In the genomic region with DNA sequence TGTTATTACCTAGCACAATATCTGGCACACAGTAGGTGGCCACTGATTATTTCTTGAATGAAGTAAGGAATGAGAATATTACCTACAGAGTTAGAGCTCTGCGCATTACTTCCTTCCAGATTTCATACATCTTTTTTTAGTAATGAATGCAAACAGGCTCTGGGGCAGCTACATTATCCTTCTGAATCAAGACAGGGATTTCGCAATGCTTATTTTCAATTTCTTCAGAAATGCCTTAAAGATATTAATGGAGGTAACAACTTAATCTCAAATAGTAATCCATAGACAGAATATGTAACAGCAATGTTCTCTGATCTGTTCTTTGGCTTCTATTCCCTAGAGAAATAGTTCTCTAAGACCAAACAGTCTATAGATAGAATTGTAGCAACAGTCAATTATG, we compare ENCODE assay signal across 23 cellular contexts. TPM values are rescaled to one million over a fixed set of nuclear protein-coding genes. Genes with fewer than 3 reads are reported as not detected.
"Had no signal": no experiment of that assay in that cellular context is flagged by ENCODE, and none has a peak within 500 bp of the region (broad histone marks: within the 10 kb centered on the region; RNA-seq: fewer than 3 reads in every experiment).

No MANE protein-coding gene starts in this region.

- H3K27me3 ChIP-seq: SJSA1 had no signal

- DNase-seq: Kasumi-1, KG1, NCI-H1092, NCI-H1105 treated with DMSO at 0.1 percent for 48 hours, NCI-H1417 treated with DMSO at 0.1 percent for 48 hours, NCI-H146, NCI-H187, NCI-H2029, NCI-H2081 treated with DMSO at 0.1 percent for 48 hours, NCI-H2171, NCI-H226, NCI-H446, NCI-H510A, NCI-H524 treated with DMSO at 0.1 percent for 48 hours, NCI-H69, NCI-H774, Right ventricle myocardium superior, RPMI8226, SIG-M5 had no signal

- H3K4me3 ChIP-seq: SJSA1, SK-N-MC had no signal

- FAIRE-seq: RCC 7860 had no signal

- H3K9me3 ChIP-seq: SJSA1 had no signal

- H3K27ac ChIP-seq: SJSA1, SK-N-MC had no signal

- H3K36me3 ChIP-seq: SJSA1 had no signal

- H3K4me1 ChIP-seq: SJSA1 had no signal

RNA-seq across cellular contexts. Expression of a gene that starts 32.6 kb away (rescaled TPM):
- total RNA-seq: HT1080 had no signal

RNA-seq across cellular contexts. Expression of a gene that starts 33.0 kb away (rescaled TPM):
- total RNA-seq: Right ventricle myocardium superior had no signal

RNA-seq across cellular contexts. Expression of a gene that starts 47.5 kb away (rescaled TPM):
- total RNA-seq: HT1080 had no signal
